In the genomic region with DNA sequence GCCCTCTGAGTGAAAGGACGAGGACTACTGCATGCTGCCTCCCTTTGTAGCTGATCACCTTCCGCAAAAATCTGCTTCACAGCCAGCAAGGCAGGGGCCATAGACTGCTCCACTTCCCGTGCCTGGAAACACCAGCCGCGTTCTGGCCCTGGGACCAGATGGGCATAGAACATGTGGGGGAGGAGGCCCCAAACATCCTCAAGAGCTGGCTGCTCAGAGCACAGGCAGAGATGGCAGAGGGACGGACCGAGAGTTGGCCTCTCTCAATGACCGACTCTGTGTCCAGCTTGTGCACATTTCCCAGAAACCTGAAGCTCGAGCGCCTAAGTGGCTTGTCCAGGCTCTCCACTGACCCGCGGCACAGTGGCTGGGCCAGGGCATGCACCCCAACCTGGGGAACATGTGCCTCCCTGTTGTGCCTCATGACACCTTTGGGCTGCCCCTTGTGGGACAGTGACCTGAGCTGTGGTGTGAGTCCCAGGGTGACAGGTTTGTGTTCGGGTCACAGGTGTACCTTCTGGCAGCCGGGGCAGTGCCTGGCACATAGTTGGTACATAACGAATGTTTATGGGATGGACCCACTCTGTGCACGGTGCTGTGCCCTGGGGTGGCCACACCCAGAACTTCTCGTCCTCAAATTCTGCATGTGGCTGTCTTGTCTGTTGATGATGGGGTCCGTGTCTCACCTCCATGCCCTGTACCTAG, we compare ENCODE assay signal across 1 cellular context.
TF ChIP-seq lines count a peak whose summit lies in the region.

No MANE protein-coding gene starts in this region.

TF ChIP-seq in HepG2, 621 proteins besides CTCF, POLR2A, EP300 and RAD21:
- TF ChIP-seq JUN (CRISPR knock-in tag; IDR thresholded peaks at IDR 0.05) (no peak), HIVEP1 (CRISPR knock-in tag; IDR thresholded peaks at IDR 0.05) (0 out of 2 replicates have a peak, but pooled peaks have one; percentile 21)
- TF ChIP-seq, protein P1, sequence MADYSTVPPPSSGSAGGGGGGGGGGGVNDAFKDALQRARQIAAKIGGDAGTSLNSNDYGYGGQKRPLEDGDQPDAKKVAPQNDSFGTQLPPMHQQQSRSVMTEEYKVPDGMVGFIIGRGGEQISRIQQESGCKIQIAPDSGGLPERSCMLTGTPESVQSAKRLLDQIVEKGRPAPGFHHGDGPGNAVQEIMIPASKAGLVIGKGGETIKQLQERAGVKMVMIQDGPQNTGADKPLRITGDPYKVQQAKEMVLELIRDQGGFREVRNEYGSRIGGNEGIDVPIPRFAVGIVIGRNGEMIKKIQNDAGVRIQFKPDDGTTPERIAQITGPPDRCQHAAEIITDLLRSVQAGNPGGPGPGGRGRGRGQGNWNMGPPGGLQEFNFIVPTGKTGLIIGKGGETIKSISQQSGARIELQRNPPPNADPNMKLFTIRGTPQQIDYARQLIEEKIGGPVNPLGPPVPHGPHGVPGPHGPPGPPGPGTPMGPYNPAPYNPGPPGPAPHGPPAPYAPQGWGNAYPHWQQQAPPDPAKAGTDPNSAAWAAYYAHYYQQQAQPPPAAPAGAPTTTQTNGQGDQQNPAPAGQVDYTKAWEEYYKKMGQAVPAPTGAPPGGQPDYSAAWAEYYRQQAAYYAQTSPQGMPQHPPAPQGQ (CRISPR knock-in tag; IDR thresholded peaks at IDR 0.05; ENCODE audit: borderline replicate concordance): no peak
- TF ChIP-seq, protein P2, sequence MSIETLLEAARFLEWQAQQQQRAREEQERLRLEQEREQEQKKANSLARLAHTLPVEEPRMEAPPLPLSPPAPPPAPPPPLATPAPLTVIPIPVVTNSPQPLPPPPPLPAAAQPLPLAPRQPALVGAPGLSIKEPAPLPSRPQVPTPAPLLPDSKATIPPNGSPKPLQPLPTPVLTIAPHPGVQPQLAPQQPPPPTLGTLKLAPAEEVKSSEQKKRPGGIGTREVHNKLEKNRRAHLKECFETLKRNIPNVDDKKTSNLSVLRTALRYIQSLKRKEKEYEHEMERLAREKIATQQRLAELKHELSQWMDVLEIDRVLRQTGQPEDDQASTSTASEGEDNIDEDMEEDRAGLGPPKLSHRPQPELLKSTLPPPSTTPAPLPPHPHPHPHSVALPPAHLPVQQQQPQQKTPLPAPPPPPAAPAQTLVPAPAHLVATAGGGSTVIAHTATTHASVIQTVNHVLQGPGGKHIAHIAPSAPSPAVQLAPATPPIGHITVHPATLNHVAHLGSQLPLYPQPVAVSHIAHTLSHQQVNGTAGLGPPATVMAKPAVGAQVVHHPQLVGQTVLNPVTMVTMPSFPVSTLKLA (IDR thresholded peaks at IDR 0.05): peak; percentile 8; the same call in 1 of the 2 replicates
